ENCODE assay signal across 16 cellular contexts in the genomic region with DNA sequence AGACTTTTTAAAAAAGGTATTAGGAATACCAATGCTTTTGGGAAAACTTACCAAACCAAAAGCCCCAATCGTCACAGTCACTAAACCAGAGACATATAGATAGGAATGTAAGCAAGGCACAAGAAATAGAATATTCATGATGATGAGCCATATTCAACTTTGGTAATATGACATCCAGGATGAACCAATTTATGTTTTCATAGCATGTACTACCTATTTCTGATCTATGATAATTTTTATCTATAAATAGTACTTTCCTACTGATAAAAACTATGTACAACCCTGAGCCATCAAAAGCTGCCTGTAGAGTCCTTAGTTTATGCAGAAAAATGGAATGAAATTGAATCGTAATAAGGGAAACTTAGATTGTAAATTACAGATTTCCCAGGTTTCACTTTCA. TPM values are rescaled to one million over a fixed set of nuclear protein-coding genes. Genes with fewer than 3 reads are reported as not detected.
DNase-seq lines count a peak whose midpoint lies in the region; TF ChIP-seq lines count a peak whose summit lies in the region.
"Had no signal": no experiment of that assay in that cellular context is flagged by ENCODE, and none has a peak within 500 bp of the region (broad histone marks: within the 10 kb centered on the region; RNA-seq: fewer than 3 reads in every experiment).

No MANE protein-coding gene starts in this region.

- H3K9me2 ChIP-seq in hepatocyte (replicated peaks; ENCODE audit: insufficient read depth): no peaks in the 10 kb centered on the region

- H3K4me2 ChIP-seq in hepatocyte (no peak overlapping the region), osteoblast (ENCODE audit: insufficient read depth, low read length) (peak overlapping the region; percentile 22)

- H3K27me3 ChIP-seq in breast epithelium (no peaks in the 10 kb centered on the region), hepatocyte (no peaks in the 10 kb centered on the region), osteoblast (ENCODE audit: insufficient read depth, low read length) (no peaks in the 10 kb centered on the region), subcutaneous abdominal adipose tissue (ENCODE audit: control insufficient read depth in 5 of 5, insufficient read depth in 4 of 5, low read length in 5 of 5) (no peaks in the 10 kb centered on the region)
- H3K27me3 ChIP-seq: BE2C had no signal

- no peak overlapping the region for H3K4me3 Mint-ChIP-seq in MCF 10A (ENCODE audit: unreplicated experiment)
- no peak overlapping the region for H3K4me3 Mint-ChIP-seq in activated naive CD4-positive, alpha-beta T cell treated with anti-CD3 and anti-CD28 coated beads for 36 hours
- H3K4me3 Mint-ChIP-seq: CD4-positive, alpha-beta memory T cell had no signal

- POLR2A ChIA-PET in MCF 10A (lab: Yijun Ruan, JAX): no interaction called here

- TF ChIP-seq CTCF in MCF 10A (IDR thresholded peaks at IDR 0.05; ENCODE audit: unreplicated experiment) (no peak), breast epithelium (IDR thresholded peaks at IDR 0.05) (no peak), hepatocyte (IDR thresholded peaks at IDR 0.05; ENCODE audit: poor library complexity) (no peak), osteoblast (IDR thresholded peaks at IDR 0.05; ENCODE audit: extremely low read depth, low read depth, low read length) (no peak)

- DNase-seq in MCF 10A (ENCODE audit: unreplicated experiment) (no peak), breast epithelium (ENCODE audit: low spot score in 2 of 2) (no peak), hepatocyte (ENCODE audit: low spot score) (no peak), osteoblast (ENCODE audit: insufficient read length, low spot score, missing footprints) (no peak), middle frontal gyrus (ENCODE audit: extremely low spot score, low spot score) (no peak), D341Med (ENCODE audit: low spot score) (no peak)
- DNase-seq in activated naive CD4-positive, alpha-beta T cell treated with anti-CD3 and anti-CD28 coated beads for 36 hours: no peak
- DNase-seq: 8988T; BE2C; CD4-positive, alpha-beta memory T cell; DMS153; DMS79 treated with DMSO at 0.1 percent for 48 hours; EL had no signal

- CTCF ChIA-PET in MCF 10A (lab: Yijun Ruan, JAX): no interaction called here
- CTCF ChIA-PET in activated naive CD4-positive, alpha-beta T cell treated with anti-CD3 and anti-CD28 coated beads for 36 hours (lab: Charles Lee): no interaction called here

- no TSS peak for BruUV-seq in MCF 10A (replicated peaks; lab: Mats Ljungman, UMichigan)

- H3K36me3 ChIP-seq in breast epithelium (no peaks in the 10 kb centered on the region), hepatocyte (replicated peaks; ENCODE audit: insufficient read depth, low read depth) (no peaks in the 10 kb centered on the region), osteoblast (ENCODE audit: insufficient read depth, low read length) (peaks cover 9% of the 10 kb centered on the region), subcutaneous abdominal adipose tissue (ENCODE audit: control insufficient read depth in 5 of 5, insufficient read depth in 5 of 5, low read length in 5 of 5) (peaks cover 0 to 8% (median 0%) of the 10 kb centered on the region in 5 donors)
- H3K36me3 ChIP-seq: BE2C, HAP-1 had no signal

- peaks cover 80% of the 10 kb centered on the region for H3K79me2 ChIP-seq in hepatocyte
- H3K79me2 ChIP-seq in osteoblast (ENCODE audit: insufficient read depth, low read length): peaks cover 91% of the 10 kb centered on the region

- H4K20me1 ChIP-seq in hepatocyte (ENCODE audit: insufficient read depth, poor library complexity, severe bottlenecking): no peaks in the 10 kb centered on the region
- H4K20me1 ChIP-seq in osteoblast (ENCODE audit: insufficient read depth, low read length): no peaks in the 10 kb centered on the region

- no peak overlapping the region for H2AFZ ChIP-seq in hepatocyte
- no peak overlapping the region for H2AFZ ChIP-seq in osteoblast (ENCODE audit: low read length)

- H3K27ac ChIP-seq in breast epithelium (no peak overlapping the region), hepatocyte (peak overlapping the region; percentile 18), osteoblast (ENCODE audit: low read depth, low read length) (no peak overlapping the region), subcutaneous abdominal adipose tissue (ENCODE audit: low read depth, low read length) (peak overlapping the region; percentile 12)
- H3K27ac ChIP-seq: C4-2B had no signal

- H3K4me3 ChIP-seq in breast epithelium (no peak overlapping the region), hepatocyte (no peak overlapping the region), osteoblast (ENCODE audit: insufficient read depth, low read length) (no peak overlapping the region), subcutaneous abdominal adipose tissue (ENCODE audit: low read depth in 1 of 5, low read length in 5 of 5) (no peak overlapping the region)
- H3K4me3 ChIP-seq: HAP-1 had no signal

- no peaks in the 10 kb centered on the region for H3K9me3 Mint-ChIP-seq in MCF 10A (ENCODE audit: unreplicated experiment)
- H3K9me3 Mint-ChIP-seq in activated naive CD4-positive, alpha-beta T cell treated with anti-CD3 and anti-CD28 coated beads for 36 hours: no peaks in the 10 kb centered on the region

- H3K27ac Mint-ChIP-seq in MCF 10A (ENCODE audit: low read depth, unreplicated experiment): peak overlapping the region; percentile 16
- no peak overlapping the region for H3K27ac Mint-ChIP-seq in activated naive CD4-positive, alpha-beta T cell treated with anti-CD3 and anti-CD28 coated beads for 36 hours

- intact Hi-C loops in MCF 10A (cut with micrococcal nuclease): no loop called here
- intact Hi-C loops in breast epithelium (cut with DNase I; ENCODE audit: low total_unique reads): no loop called here
- intact Hi-C loops in activated naive CD4-positive, alpha-beta T cell treated with anti-CD3 and anti-CD28 coated beads for 36 hours (cut with micrococcal nuclease): loop anchor here (5.0 kb wide), 1 partner anchor 105 kb away; no protein-coding TSS in a partner anchor

- no peaks in the 10 kb centered on the region for H3K9me3 ChIP-seq in breast epithelium
- H3K9me3 ChIP-seq in hepatocyte (ENCODE audit: low read depth): no peaks in the 10 kb centered on the region
- no peaks in the 10 kb centered on the region for H3K9me3 ChIP-seq in osteoblast (ENCODE audit: low read depth, low read length)
- no peaks in the 10 kb centered on the region for H3K9me3 ChIP-seq in subcutaneous abdominal adipose tissue (ENCODE audit: control insufficient read depth in 5 of 5, low read length in 5 of 5)
- H3K9me3 ChIP-seq: BE2C, HAP-1 had no signal

- H3K4me1 ChIP-seq in breast epithelium: no peaks in the 10 kb centered on the region
- H3K4me1 ChIP-seq in hepatocyte (ENCODE audit: insufficient read depth): no peaks in the 10 kb centered on the region
- peaks cover 17% of the 10 kb centered on the region for H3K4me1 ChIP-seq in osteoblast (ENCODE audit: insufficient read depth, low read length)
- peaks cover 0 to 21% (median 13%) of the 10 kb centered on the region in 5 donors for H3K4me1 ChIP-seq in subcutaneous abdominal adipose tissue (ENCODE audit: control insufficient read depth in 5 of 5, insufficient read depth in 5 of 5, low read length in 5 of 5)
- H3K4me1 ChIP-seq: BE2C had no signal

- 98% methylated on average over 2 of the region's 2 CpGs for WGBS in hepatocyte (ENCODE audit: low lambda C conversion rate, missing lambda C conversion rate)

- no peak overlapping the region for H3K9ac ChIP-seq in subcutaneous abdominal adipose tissue (ENCODE audit: low read length in 5 of 5)

- H3K36me3 Mint-ChIP-seq in MCF 10A (ENCODE audit: insufficient read depth, unreplicated experiment): no peaks in the 10 kb centered on the region
- H3K36me3 Mint-ChIP-seq in activated naive CD4-positive, alpha-beta T cell treated with anti-CD3 and anti-CD28 coated beads for 36 hours (ENCODE audit: low read depth): peaks cover 31% of the 10 kb centered on the region

- peaks cover 22% of the 10 kb centered on the region for H3K4me1 Mint-ChIP-seq in MCF 10A (ENCODE audit: insufficient read depth, unreplicated experiment)
- peaks cover 37% of the 10 kb centered on the region for H3K4me1 Mint-ChIP-seq in activated naive CD4-positive, alpha-beta T cell treated with anti-CD3 and anti-CD28 coated beads for 36 hours (ENCODE audit: low read depth)

- no peaks in the 10 kb centered on the region for H3K27me3 Mint-ChIP-seq in MCF 10A (ENCODE audit: insufficient read depth, unreplicated experiment)
- H3K27me3 Mint-ChIP-seq in activated naive CD4-positive, alpha-beta T cell treated with anti-CD3 and anti-CD28 coated beads for 36 hours (ENCODE audit: low read depth): no peaks in the 10 kb centered on the region
- H3K27me3 Mint-ChIP-seq: CD4-positive, alpha-beta memory T cell had no signal

- TF ChIP-seq POLR2A in breast epithelium (IDR thresholded peaks at IDR 0.05): no peak

RNA-seq across cellular contexts. Expression of a gene that starts 18.9 kb away (rescaled TPM):
- total RNA-seq in MCF 10A (2022): 32.1 and 55.1 TPM in 2 replicates
- total RNA-seq in breast epithelium: 10 to 100 TPM; 47.7 to 62.1 (median 57.7) TPM
- 98.2 and 99.1 TPM in 2 replicates for total RNA-seq in hepatocyte
- 34.7 and 36.8 TPM in 2 replicates for polyA plus RNA-seq in hepatocyte
- 194 and 207 TPM in 2 replicates for total RNA-seq in osteoblast
- total RNA-seq in activated naive CD4-positive, alpha-beta T cell treated with anti-CD3 and anti-CD28 coated beads for 36 hours: 10 to 100 TPM; 75.7 to 78.3 TPM

Comparison
In these comparisons a context has a peak if more than half of its experiments do, and no peak if none do; other contexts are left out.
1. H3K27ac ChIP-seq: peak in hepatocyte (single experiment) and subcutaneous abdominal adipose tissue (single experiment); none in breast epithelium (0 of 2) and osteoblast (single experiment).